In genomic region chr19:38278751-38279150, GRCh38 we compare ENCODE assay signal across 16 cellular contexts. TPM values are rescaled to one million over a fixed set of nuclear protein-coding genes. Genes with fewer than 3 reads are reported as not detected.
DNase-seq lines count a peak whose midpoint lies in the region; ATAC-seq and TF ChIP-seq lines count a peak whose summit lies in the region.
"Had no signal": no experiment of that assay in that cellular context is flagged by ENCODE, and none has a peak within 500 bp of the region (broad histone marks: within the 10 kb centered on the region; RNA-seq: fewer than 3 reads in every experiment).

No MANE protein-coding gene starts in this region.

- H3K27me3 ChIP-seq in SK-N-SH (ENCODE audit: insufficient read depth), result no peaks in the 10 kb centered on the region
- no peaks in the 10 kb centered on the region for H3K27me3 ChIP-seq in esophagus squamous epithelium
- no peaks in the 10 kb centered on the region for H3K27me3 ChIP-seq in parathyroid adenoma (ENCODE audit: control insufficient read depth, insufficient read depth, low read length)
- H3K27me3 ChIP-seq in tibial nerve, result no peaks in the 10 kb centered on the region

- TF ChIP-seq EP300 in SK-N-SH (IDR thresholded peaks at IDR 0.05; ENCODE audit: borderline replicate concordance in 1 of 2, low read depth in 1 of 2, low read length in 1 of 2) (no peak), tibial nerve (IDR thresholded peaks at IDR 0.05) (no peak)

- H3K4me2 ChIP-seq in SK-N-SH, result peak overlapping the region; percentile 31; the same call in 1 of the 2 replicates
- H3K4me2 ChIP-seq in parathyroid adenoma (ENCODE audit: low read length), result no peak overlapping the region

- H3F3A ChIP-seq in SK-N-SH (replicated peaks; ENCODE audit: insufficient read depth), result peaks cover 8% of the 10 kb centered on the region

- H3K4me1 Mint-ChIP-seq in T-cell, result peaks cover 11 to 13% (median 11%) of the 10 kb centered on the region in 3 donors

- ATAC-seq in SK-N-SH treated with all-trans-retinoic acid at 6 μM for 48 hours (no peak), T-cell (replicated peaks in 1 of 4) (no peak)
- ATAC-seq: stimulated activated naive CD8-positive, alpha-beta T cell treated with anti-CD3 and anti-CD28 coated beads, Interleukin-15, amount 100 ng/mL, for 72 hours; T-helper 17 cell had no signal

- no peak overlapping the region for H3K27ac ChIP-seq in SK-N-SH (ENCODE audit: low read depth in 2 of 2, low read length in 1 of 2)
- H3K27ac ChIP-seq in esophagus squamous epithelium, result peak overlapping the region; percentile 71 to 85 (median 82)
- peak overlapping the region; percentile 82 for H3K27ac ChIP-seq in parathyroid adenoma
- H3K27ac ChIP-seq in tibial nerve, result peak overlapping the region; percentile 27 to 87 (median 66)

- TF ChIP-seq CTCF in SK-N-SH (IDR thresholded peaks at IDR 0.05) (no peak), esophagus squamous epithelium (IDR thresholded peaks at IDR 0.05) (no peak), parathyroid adenoma (IDR thresholded peaks at IDR 0.05) (no peak), tibial nerve (IDR thresholded peaks at IDR 0.05) (no peak)

- H3K27ac Mint-ChIP-seq in T-cell, result no peak overlapping the region
- H3K27ac Mint-ChIP-seq: CD4-positive, alpha-beta T cell; T-helper 17 cell had no signal

- H2AFZ ChIP-seq in SK-N-SH (ENCODE audit: low read depth) (no peak overlapping the region), parathyroid adenoma (no peak overlapping the region)

- H3K9me3 Mint-ChIP-seq in T-cell, result no peaks in the 10 kb centered on the region
- H3K9me3 Mint-ChIP-seq: CD4-positive, alpha-beta T cell; stimulated activated naive CD8-positive, alpha-beta T cell treated with anti-CD3 and anti-CD28 coated beads, Interleukin-15, amount 100 ng/mL, for 72 hours had no signal

- POLR2A ChIA-PET in SK-N-SH (lab: Yijun Ruan, JAX), result no interaction called here
- POLR2A ChIA-PET in T-cell (lab: Charles Lee), result no interaction called here

- intact Hi-C loops in esophagus squamous epithelium (cut with DNase I), result no loop called here

- no peaks in the 10 kb centered on the region for H3K9me3 ChIP-seq in SK-N-SH
- H3K9me3 ChIP-seq in esophagus squamous epithelium, result no peaks in the 10 kb centered on the region
- no peaks in the 10 kb centered on the region for H3K9me3 ChIP-seq in parathyroid adenoma (ENCODE audit: control insufficient read depth, low read length)
- H3K9me3 ChIP-seq in tibial nerve, result no peaks in the 10 kb centered on the region

- H3K27me3 Mint-ChIP-seq in T-cell, result no peaks in the 10 kb centered on the region
- H3K27me3 Mint-ChIP-seq: CD4-positive, alpha-beta T cell; stimulated activated naive CD8-positive, alpha-beta T cell treated with anti-CD3 and anti-CD28 coated beads, Interleukin-15, amount 100 ng/mL, for 72 hours; T-helper 17 cell had no signal

- H3K79me2 ChIP-seq in SK-N-SH (ENCODE audit: insufficient read depth) (no peaks in the 10 kb centered on the region), parathyroid adenoma (peaks cover 35% of the 10 kb centered on the region)

- TF ChIP-seq RAD21 in SK-N-SH (IDR thresholded peaks at IDR 0.05; ENCODE audit: low read length), result no peak

- 84% methylated on average over 2 of the region's 2 CpGs for WGBS in SK-N-SH (ENCODE audit: low lambda C conversion rate)
- 49 to 51% methylated on average over 2 of the region's 2 CpGs for WGBS in esophagus squamous epithelium, 2 donors
- 42 to 43% methylated on average over 2 of the region's 2 CpGs for WGBS in tibial nerve, 2 donors

- TF ChIP-seq POLR2A in esophagus squamous epithelium (IDR thresholded peaks at IDR 0.05), result no peak
- TF ChIP-seq POLR2A in tibial nerve (IDR thresholded peaks at IDR 0.05), result no peak

- H3K36me3 Mint-ChIP-seq in T-cell, result no peaks in the 10 kb centered on the region

- no peaks in the 10 kb centered on the region for H4K20me1 ChIP-seq in SK-N-SH (ENCODE audit: insufficient read depth)

- H3K9ac ChIP-seq in SK-N-SH, result no peak overlapping the region
- H3K9ac ChIP-seq in parathyroid adenoma, result no peak overlapping the region

- H3K4me3 ChIP-seq in SK-N-SH (ENCODE audit: low read depth in 2 of 2, low read length in 1 of 2), result no peak overlapping the region
- H3K4me3 ChIP-seq in esophagus squamous epithelium, result no peak overlapping the region
- H3K4me3 ChIP-seq in parathyroid adenoma (ENCODE audit: low read depth, low read length), result no peak overlapping the region
- no peak overlapping the region for H3K4me3 ChIP-seq in tibial nerve

- H3K4me1 ChIP-seq in SK-N-SH (ENCODE audit: control insufficient read depth in 1 of 2, insufficient read depth in 2 of 2, low read depth in 1 of 2, low read length in 1 of 2), result peaks cover 6 to 8% of the 10 kb centered on the region in 2 experiments; a peak in 3 of 4 replicates
- peaks cover 16 to 100% (median 43%) of the 10 kb centered on the region in 3 donors for H3K4me1 ChIP-seq in esophagus squamous epithelium
- H3K4me1 ChIP-seq in parathyroid adenoma, result peaks cover 53% of the 10 kb centered on the region
- peaks cover 0 to 49% (median 11%) of the 10 kb centered on the region in 4 donors for H3K4me1 ChIP-seq in tibial nerve

- H3K4me3 Mint-ChIP-seq in T-cell, result no peak overlapping the region
- H3K4me3 Mint-ChIP-seq: CD4-positive, alpha-beta T cell; stimulated activated naive CD8-positive, alpha-beta T cell treated with anti-CD3 and anti-CD28 coated beads, Interleukin-15, amount 100 ng/mL, for 72 hours; T-helper 17 cell had no signal

- no peak for DNase-seq in SK-N-SH
- DNase-seq in esophagus squamous epithelium (lab: John Stamatoyannopoulos, UW), result no peak
- no peak for DNase-seq in tibial nerve (ENCODE audit: low spot score in 2 of 2)
- no peak for DNase-seq in T-cell
- DNase-seq in germinal center (ENCODE audit: low spot score), result no peak
- DNase-seq in NCI-H1092 treated with DMSO at 0.1 percent for 48 hours (lab: John Stamatoyannopoulos, UW), result no peak
- DNase-seq: 8988T; activated CD4-positive, alpha-beta T cell treated with anti-CD3 and anti-CD28 coated beads for 48 hours; CD4-positive, alpha-beta T cell; hypothalamus; midbrain; MV-4-11; stimulated activated naive CD8-positive, alpha-beta T cell treated with anti-CD3 and anti-CD28 coated beads, Interleukin-15, amount 100 ng/mL, for 72 hours; T-helper 17 cell had no signal

- H3K9me2 ChIP-seq in SK-N-SH, result no peaks in the 10 kb centered on the region

- H3K36me3 ChIP-seq in SK-N-SH (replicated peaks in 1 of 2; ENCODE audit: control insufficient read depth in 1 of 2, insufficient read depth in 2 of 2, low read length in 1 of 2) (no peaks in the 10 kb centered on the region), esophagus squamous epithelium (peaks cover 0 to 4% (median 0%) of the 10 kb centered on the region in 3 donors), parathyroid adenoma (ENCODE audit: control insufficient read depth, insufficient read depth, low read length) (no peaks in the 10 kb centered on the region), tibial nerve (no peaks in the 10 kb centered on the region)

- CTCF ChIA-PET in SK-N-SH (lab: Yijun Ruan, JAX) (interaction anchor here (0.7 kb wide), 1 partner anchor 376 kb away, joined by 3 read pairs; no protein-coding TSS in a partner anchor), T-cell (lab: Charles Lee) (no interaction called here)

TF ChIP-seq in SK-N-SH, 30 proteins besides CTCF, POLR2A, EP300 and RAD21 (continues in another document):
- TF ChIP-seq, protein P1, sequence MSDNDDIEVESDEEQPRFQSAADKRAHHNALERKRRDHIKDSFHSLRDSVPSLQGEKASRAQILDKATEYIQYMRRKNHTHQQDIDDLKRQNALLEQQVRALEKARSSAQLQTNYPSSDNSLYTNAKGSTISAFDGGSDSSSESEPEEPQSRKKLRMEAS (IDR thresholded peaks at IDR 0.05; ENCODE audit: low read depth), result no peak
- no peak for TF ChIP-seq ELF1 (IDR thresholded peaks at IDR 0.05)
- no peak for TF ChIP-seq SIN3A (IDR thresholded peaks at IDR 0.05; ENCODE audit: borderline replicate concordance, low read depth, low read length)

TF ChIP-seq in SK-N-SH treated with all-trans-retinoic acid at 6 μM for 48 hours, 23 proteins besides CTCF, POLR2A, EP300 and RAD21:
- TF ChIP-seq TOX (CRISPR knock-in tag; IDR thresholded peaks at IDR 0.05; ENCODE audit: borderline replicate concordance) (no peak), GLIS3 (CRISPR knock-in tag; IDR thresholded peaks at IDR 0.05) (no peak)
TF ChIP-seq in SK-N-SH treated with all-trans-retinoic acid at 6 μM for 48 hours: peak in this region for 0.

RNA-seq across cellular contexts. Expression of gene SPINT2, which starts 14.4 kb away (rescaled TPM):
- polyA plus RNA-seq in SK-N-SH (2012; rRNA removed), result 1.0 TPM in 2 replicates
- polyA plus RNA-seq in SK-N-SH (2012; cell fraction: cytosol; rRNA removed), result 1.1 and 2.2 TPM in 2 replicates
- 0.87 and 1.3 TPM in 2 replicates for polyA plus RNA-seq in SK-N-SH (2012; cell fraction: nucleus; rRNA removed)
- total RNA-seq in esophagus squamous epithelium (100 to 1,000 TPM; 345 to 663 (median 433) TPM), tibial nerve (10 to 100 TPM; 39.0 to 79.1 (median 45.5) TPM), T-cell (10 to 100 TPM; 30.3 to 48.5 (median 37.9) TPM)

RNA-seq across cellular contexts. Expression of gene PPP1R14A, which starts 22.6 kb away (rescaled TPM):
- 1.1 and 1.6 TPM in 2 replicates for polyA plus RNA-seq in SK-N-SH (2012; rRNA removed)
- polyA plus RNA-seq in SK-N-SH (2012; cell fraction: cytosol; rRNA removed), result 0.95 and 1.4 TPM in 2 replicates
- polyA plus RNA-seq in SK-N-SH (2012; cell fraction: nucleus; rRNA removed), result 0.85 and 2.1 TPM in 2 replicates
- 100 to 1,000 TPM in 1 of 4 donors, 10 to 100 TPM in 2, 1 to 10 TPM in 1; 1.1 to 101 (median 26.3) TPM for total RNA-seq in esophagus squamous epithelium
- 100 to 1,000 TPM in 1 of 4 donors, 10 to 100 TPM in 3; 86.1 to 179 (median 95.3) TPM for total RNA-seq in tibial nerve
- total RNA-seq in T-cell, result 1 to 10 TPM in 2 of 5 donors, under 1 TPM in 1, not detected in 2; 0.82 to 2.8 (median 1.6) TPM
- total RNA-seq: CD4-positive, alpha-beta T cell had no signal

RNA-seq across cellular contexts. Expression of gene C19orf33, which starts 25.3 kb away (rescaled TPM):
- not detected in 2 replicates for polyA plus RNA-seq in SK-N-SH (2012; rRNA removed)
- 0.13 TPM in 1 of 2 replicates, not detected in the other for polyA plus RNA-seq in SK-N-SH (2012; cell fraction: cytosol; rRNA removed)
- not detected in 2 replicates for polyA plus RNA-seq in SK-N-SH (2012; cell fraction: nucleus; rRNA removed)
- total RNA-seq in esophagus squamous epithelium (100 to 1,000 TPM; 354 to 843 (median 469) TPM), tibial nerve (100 to 1,000 TPM in 3 of 4 donors, 10 to 100 TPM in 1; 76.8 to 627 (median 335) TPM), T-cell (1 to 10 TPM in 2 of 5 donors, under 1 TPM in 1, not detected in 2; 0.56 to 1.4 (median 1.3) TPM)
- total RNA-seq: CD4-positive, alpha-beta T cell had no signal

RNA-seq across cellular contexts. Expression of gene YIF1B, which starts 37.0 kb away (rescaled TPM):
- polyA plus RNA-seq in SK-N-SH (2012; rRNA removed), result 121 and 128 TPM in 2 replicates
- 44.6 and 79.2 TPM in 2 replicates for polyA plus RNA-seq in SK-N-SH (2012; cell fraction: cytosol; rRNA removed)
- polyA plus RNA-seq in SK-N-SH (2012; cell fraction: nucleus; rRNA removed), result 134 and 151 TPM in 2 replicates
- total RNA-seq in esophagus squamous epithelium (10 to 100 TPM; 24.0 to 42.8 (median 27.3) TPM), tibial nerve (10 to 100 TPM; 30.8 to 57.3 (median 46.0) TPM), T-cell (10 to 100 TPM; 28.1 to 39.1 (median 34.1) TPM)

RNA-seq across cellular contexts. Expression of gene KCNK6, which starts 40.9 kb away (rescaled TPM):
- 0.26 and 0.29 TPM in 2 replicates for polyA plus RNA-seq in SK-N-SH (2012; rRNA removed)
- polyA plus RNA-seq in SK-N-SH (2012; cell fraction: cytosol; rRNA removed), result 0.21 and 0.27 TPM in 2 replicates
- polyA plus RNA-seq in SK-N-SH (2012; cell fraction: nucleus; rRNA removed), result 0.27 and 0.30 TPM in 2 replicates
- total RNA-seq in esophagus squamous epithelium (10 to 100 TPM; 13.7 to 27.0 (median 21.6) TPM), tibial nerve (1 to 10 TPM; 2.6 to 5.4 (median 3.3) TPM), T-cell (10 to 100 TPM in 3 of 5 donors, 1 to 10 TPM in 2; 4.8 to 12.9 (median 12.6) TPM)

Comparison
In these comparisons a context has a peak if more than half of its experiments do, and no peak if none do; other contexts are left out.
1. H3K27ac ChIP-seq: peak in esophagus squamous epithelium (4 of 4), parathyroid adenoma (single experiment) and tibial nerve (4 of 4); none in SK-N-SH (0 of 2).
2. RNA of gene SPINT2, which starts 14.4 kb away (total RNA-seq): 345 to 663 TPM in esophagus squamous epithelium; 39.0 to 79.1 TPM in tibial nerve and 30.3 to 48.5 TPM in T-cell; every median in the first group is over 4 times any median in the second.
3. RNA of gene C19orf33, which starts 25.3 kb away (total RNA-seq): 354 to 843 TPM in esophagus squamous epithelium and 76.8 to 627 TPM in tibial nerve; 0.56 to 1.4 TPM in T-cell; every median in the first group is over 10 times any median in the second.